ENCODE assay signal across 1 cellular context in genomic region chr11:1515082-1516060, GRCh38.
TF ChIP-seq lines count a peak whose summit lies in the region.

No MANE protein-coding gene starts in this region.

TF ChIP-seq in SK-N-SH, 30 proteins besides CTCF, POLR2A, EP300 and RAD21:
- TF ChIP-seq CHD2 (IDR thresholded peaks at IDR 0.05; ENCODE audit: low read length, partially characterized antibody) (peak; percentile 26), IRF3 (IDR thresholded peaks at IDR 0.05; ENCODE audit: low read depth, low read length) (no peak), SMC3 (IDR thresholded peaks at IDR 0.05; ENCODE audit: low read depth, low read length) (peak; percentile 88)
